ENCODE assay signal across 36 cellular contexts in genomic region chr2:103151046-103151445, GRCh38.
"Had no signal": no experiment of that assay in that cellular context is flagged by ENCODE, and none has a peak within 500 bp of the region (broad histone marks: within the 10 kb centered on the region; RNA-seq: fewer than 3 reads in every experiment).

No MANE protein-coding gene starts in this region.

- H3K4me1 ChIP-seq: adrenal gland had no signal

- H3K27me3 Mint-ChIP-seq: activated B cell treated with CpG ODN at 0.5 μM for 24 hours; activated CD4-positive, alpha-beta memory T cell treated with anti-CD3 and anti-CD28 coated beads for 36 hours; activated naive CD8-positive, alpha-beta T cell treated with anti-CD3 and anti-CD28 coated beads for 36 hours; activated T-helper 17 cell treated with anti-CD3 and anti-CD28 coated beads, Interleukin-2, amount 50 U/mL, for 72 hours; brain; central memory CD8-positive, alpha-beta T cell had no signal

- ATAC-seq: activated CD8-positive, alpha-beta T cell treated with anti-CD3 and anti-CD28 coated beads for 36 hours; activated naive CD4-positive, alpha-beta T cell treated with anti-CD3 and anti-CD28 coated beads, Interleukin-2, amount 50 U/mL, for 72 hours; activated T-cell treated with anti-CD3 and anti-CD28 coated beads, Interleukin-2, amount 50 U/mL, for 4 hours; activated T-cell treated with anti-CD3 and anti-CD28 coated beads, Interleukin-2, amount 50 U/mL, for 72 hours; activated T-helper 17 cell treated with anti-CD3 and anti-CD28 coated beads, Interleukin-2, amount 50 U/mL, for 72 hours had no signal

- H3K27me3 ChIP-seq: adrenal gland, cardiac muscle cell had no signal

- H3K27ac ChIP-seq: adrenal gland, cardiac muscle cell, VCaP had no signal

- H3K9me3 ChIP-seq: adrenal gland had no signal

- H3K4me1 Mint-ChIP-seq: activated B cell treated with CpG ODN at 0.5 μM for 24 hours; activated CD4-positive, alpha-beta T cell treated with anti-CD3 and anti-CD28 coated beads, Interleukin-2, amount 10 ng/mL, durations not matched to agents 24 days and 14 days; activated naive CD8-positive, alpha-beta T cell treated with anti-CD3 and anti-CD28 coated beads for 36 hours; activated T-helper 17 cell treated with anti-CD3 and anti-CD28 coated beads, Interleukin-2, amount 50 U/mL, for 72 hours; brain; central memory CD8-positive, alpha-beta T cell had no signal

- H3K9me3 Mint-ChIP-seq: activated B cell treated with CpG ODN at 0.5 μM for 24 hours; activated CD4-positive, alpha-beta memory T cell treated with anti-CD3 and anti-CD28 coated beads for 36 hours; activated CD4-positive, alpha-beta T cell treated with anti-CD3 and anti-CD28 coated beads, Interleukin-2, amount 10 ng/mL, durations not matched to agents 24 days and 14 days; activated T-cell treated with anti-CD3 and anti-CD28 coated beads, Interleukin-2, amount 50 U/mL, for 4 hours; activated T-helper 1 cell treated with anti-CD3 and anti-CD28 coated beads, Interleukin-12 subunit alpha, Interleukin-12 subunit beta, Interleukin-2, Interleukin-4 antibody, amounts not matched to agents 30 ng/mL and 10 ng/mL and 1 ng/mL, durations not matched to agents 14 hours and 24 hours and 36 hours; T-helper 1 cell treated with Interleukin-12 subunit alpha and Interleukin-12 subunit beta and Interleukin-4 antibody, amounts not matched to agents 30 μg/mL and 1 μg/mL, for 36 hours; T-helper 2 cell treated with Interferon-gamma antibody and Interleukin-4, amounts not matched to agents 5 μg/mL and 100 μg/mL, for 36 hours had no signal

- H3K4me3 ChIP-seq: adrenal gland, cardiac muscle cell had no signal

- H3K36me3 ChIP-seq: adrenal gland, cardiac muscle cell had no signal

- DNase-seq: activated B cell treated with CpG ODN at 0.5 μM for 24 hours; activated CD4-positive, alpha-beta memory T cell treated with anti-CD3 and anti-CD28 coated beads for 36 hours; activated CD4-positive, alpha-beta T cell treated with anti-CD3 and anti-CD28 coated beads for 4 hours; activated CD4-positive, alpha-beta T cell treated with anti-CD3 and anti-CD28 coated beads, Interleukin-2, amount 10 ng/mL, durations not matched to agents 24 days and 14 days; activated CD4-positive, alpha-beta T cell treated with anti-CD3 and anti-CD28 coated beads, Interleukin-2, amount 50 U/mL, for 1 hour; activated CD4-positive, alpha-beta T cell treated with anti-CD3 and anti-CD28 coated beads, Interleukin-2, amount 50 U/mL, for 4 hours; activated CD4-positive, CD25-positive, alpha-beta regulatory T cell treated with anti-CD3 and anti-CD28 coated beads, Interleukin-2, amount 50 U/mL, for 72 hours; activated CD8-positive, alpha-beta memory T cell treated with anti-CD3 and anti-CD28 coated beads, Interleukin-2, amount 50 U/mL, for 4 hours; activated CD8-positive, alpha-beta T cell treated with anti-CD3 and anti-CD28 coated beads for 36 hours; activated effector memory CD4-positive, alpha-beta T cell treated with anti-CD3 and anti-CD28 coated beads, Interleukin-2, amount 50 U/mL, for 16 hours; activated gamma-delta T cell treated with Interleukin-2 at 50 U/mL for 16 hours; activated naive CD4-positive, alpha-beta T cell; activated naive CD4-positive, alpha-beta T cell treated with anti-CD3 and anti-CD28 coated beads for 36 hours; activated naive CD4-positive, alpha-beta T cell treated with anti-CD3 and anti-CD28 coated beads, Interleukin-2, amount 50 U/mL, for 16 hours; activated naive CD8-positive, alpha-beta T cell treated with anti-CD3 and anti-CD28 coated beads for 36 hours; activated T-cell treated with anti-CD3 and anti-CD28 coated beads for 4 hours; activated T-cell treated with anti-CD3 and anti-CD28 coated beads, Interleukin-2, amount 50 U/mL, for 1 hour; activated T-cell treated with anti-CD3 and anti-CD28 coated beads, Interleukin-2, amount 50 U/mL, for 4 hours; activated T-cell treated with anti-CD3 and anti-CD28 coated beads, Interleukin-2, amount 50 U/mL, for 72 hours; adrenal gland; amniotic stem cell; aorta; caudate nucleus; cerebellar nuclear complex; T-helper 1 cell; T-helper 2 cell; T-helper 9 cell had no signal

- H3K27ac Mint-ChIP-seq: activated B cell treated with CpG ODN at 0.5 μM for 24 hours; activated CD4-positive, alpha-beta memory T cell treated with anti-CD3 and anti-CD28 coated beads for 36 hours; activated CD4-positive, alpha-beta T cell treated with anti-CD3 and anti-CD28 coated beads, Interleukin-2, amount 10 ng/mL, durations not matched to agents 24 days and 14 days; activated CD8-positive, alpha-beta T cell treated with anti-CD3 and anti-CD28 coated beads for 36 hours; activated naive CD4-positive, alpha-beta T cell treated with anti-CD3 and anti-CD28 coated beads for 36 hours; activated naive CD4-positive, alpha-beta T cell treated with anti-CD3 and anti-CD28 coated beads, Interleukin-2, amount 50 U/mL, for 72 hours; activated naive CD8-positive, alpha-beta T cell treated with anti-CD3 and anti-CD28 coated beads for 36 hours; activated T-cell treated with anti-CD3 and anti-CD28 coated beads, Interleukin-2, amount 50 U/mL, for 72 hours; activated T-helper 1 cell treated with anti-CD3 and anti-CD28 coated beads, Interleukin-12 subunit alpha, Interleukin-12 subunit beta, Interleukin-2, Interleukin-4 antibody, amounts not matched to agents 30 ng/mL and 10 ng/mL and 1 ng/mL, durations not matched to agents 14 hours and 24 hours and 36 hours; activated T-helper 17 cell treated with anti-CD3 and anti-CD28 coated beads, Interleukin-2, amount 50 U/mL, for 72 hours; brain; T-helper 1 cell treated with Interleukin-12 subunit alpha and Interleukin-12 subunit beta and Interleukin-4 antibody, amounts not matched to agents 30 μg/mL and 1 μg/mL, for 36 hours; T-helper 2 cell treated with Interferon-gamma antibody and Interleukin-4, amounts not matched to agents 5 μg/mL and 100 μg/mL, for 36 hours had no signal

- H3K36me3 Mint-ChIP-seq: activated CD4-positive, alpha-beta memory T cell treated with anti-CD3 and anti-CD28 coated beads for 36 hours; activated naive CD4-positive, alpha-beta T cell treated with anti-CD3 and anti-CD28 coated beads, Interleukin-2, amount 50 U/mL, for 72 hours; activated naive CD8-positive, alpha-beta T cell treated with anti-CD3 and anti-CD28 coated beads for 36 hours; brain had no signal

- H3K4me3 Mint-ChIP-seq: activated B cell treated with CpG ODN at 0.5 μM for 24 hours; activated CD4-positive, alpha-beta memory T cell treated with anti-CD3 and anti-CD28 coated beads for 36 hours; activated CD4-positive, alpha-beta T cell treated with anti-CD3 and anti-CD28 coated beads, Interleukin-2, amount 10 ng/mL, durations not matched to agents 24 days and 14 days; activated CD8-positive, alpha-beta T cell treated with anti-CD3 and anti-CD28 coated beads for 36 hours; activated naive CD4-positive, alpha-beta T cell treated with anti-CD3 and anti-CD28 coated beads for 36 hours; activated naive CD8-positive, alpha-beta T cell treated with anti-CD3 and anti-CD28 coated beads for 36 hours; activated T-cell treated with anti-CD3 and anti-CD28 coated beads, Interleukin-2, amount 50 U/mL, for 4 hours; activated T-cell treated with anti-CD3 and anti-CD28 coated beads, Interleukin-2, amount 50 U/mL, for 72 hours; activated T-helper 1 cell treated with anti-CD3 and anti-CD28 coated beads, Interleukin-12 subunit alpha, Interleukin-12 subunit beta, Interleukin-2, Interleukin-4 antibody, amounts not matched to agents 30 ng/mL and 10 ng/mL and 1 ng/mL, durations not matched to agents 14 hours and 24 hours and 36 hours; activated T-helper 17 cell treated with anti-CD3 and anti-CD28 coated beads, Interleukin-2, amount 50 U/mL, for 72 hours; brain; central memory CD8-positive, alpha-beta T cell; T-helper 1 cell treated with Interleukin-12 subunit alpha and Interleukin-12 subunit beta and Interleukin-4 antibody, amounts not matched to agents 30 μg/mL and 1 μg/mL, for 36 hours; T-helper 2 cell treated with Interferon-gamma antibody and Interleukin-4, amounts not matched to agents 5 μg/mL and 100 μg/mL, for 36 hours had no signal
